In the genomic region with DNA sequence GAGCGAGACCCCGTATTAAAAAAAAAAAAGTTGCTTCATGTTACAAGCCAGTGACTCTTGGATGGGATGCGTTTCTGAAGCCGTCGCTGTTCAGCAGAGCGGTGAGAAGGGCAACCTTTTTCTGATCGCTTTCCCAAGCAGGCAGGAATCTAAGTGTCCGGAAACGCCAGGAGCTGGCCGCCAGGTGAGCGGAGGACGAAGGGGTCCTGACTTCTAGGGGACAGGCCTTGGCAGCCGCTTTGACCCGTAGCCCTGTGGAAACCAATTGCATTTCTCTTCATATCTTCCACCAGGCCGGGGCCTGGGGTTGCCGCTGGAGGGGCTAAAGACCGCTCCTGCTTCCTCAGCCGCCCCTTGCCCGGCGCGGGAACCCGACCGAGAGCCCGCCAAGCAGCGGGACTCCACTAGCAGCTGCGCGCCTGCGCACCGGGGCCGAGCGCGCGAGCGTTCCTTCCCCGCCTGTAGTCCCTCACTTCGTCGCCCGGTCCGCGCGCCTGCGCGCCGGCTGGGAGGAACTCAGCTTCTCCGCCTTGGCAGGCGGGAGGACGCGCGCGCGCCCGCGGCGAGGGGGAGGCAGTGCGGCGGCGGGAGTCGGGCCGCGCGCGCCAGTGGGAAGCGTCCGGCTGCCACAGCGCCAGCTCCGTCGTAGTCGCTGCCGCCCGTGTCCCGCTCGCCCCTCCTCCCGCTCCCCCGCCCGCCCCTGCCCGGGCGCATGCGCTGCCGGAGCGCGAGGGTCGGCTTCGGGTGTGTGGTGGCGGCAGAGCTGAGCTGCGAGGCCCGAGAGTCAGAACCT, we compare ENCODE assay signal across 8 cellular contexts. TPM values are rescaled to one million over a fixed set of nuclear protein-coding genes. Genes with fewer than 3 reads are reported as not detected.
A peak's percentile ranks its signal among the peaks of the same experiment; 100 is the strongest.
DNase-seq lines count a peak whose midpoint lies in the region; FAIRE-seq and TF ChIP-seq lines count a peak whose summit lies in the region.

A gene with protein sequence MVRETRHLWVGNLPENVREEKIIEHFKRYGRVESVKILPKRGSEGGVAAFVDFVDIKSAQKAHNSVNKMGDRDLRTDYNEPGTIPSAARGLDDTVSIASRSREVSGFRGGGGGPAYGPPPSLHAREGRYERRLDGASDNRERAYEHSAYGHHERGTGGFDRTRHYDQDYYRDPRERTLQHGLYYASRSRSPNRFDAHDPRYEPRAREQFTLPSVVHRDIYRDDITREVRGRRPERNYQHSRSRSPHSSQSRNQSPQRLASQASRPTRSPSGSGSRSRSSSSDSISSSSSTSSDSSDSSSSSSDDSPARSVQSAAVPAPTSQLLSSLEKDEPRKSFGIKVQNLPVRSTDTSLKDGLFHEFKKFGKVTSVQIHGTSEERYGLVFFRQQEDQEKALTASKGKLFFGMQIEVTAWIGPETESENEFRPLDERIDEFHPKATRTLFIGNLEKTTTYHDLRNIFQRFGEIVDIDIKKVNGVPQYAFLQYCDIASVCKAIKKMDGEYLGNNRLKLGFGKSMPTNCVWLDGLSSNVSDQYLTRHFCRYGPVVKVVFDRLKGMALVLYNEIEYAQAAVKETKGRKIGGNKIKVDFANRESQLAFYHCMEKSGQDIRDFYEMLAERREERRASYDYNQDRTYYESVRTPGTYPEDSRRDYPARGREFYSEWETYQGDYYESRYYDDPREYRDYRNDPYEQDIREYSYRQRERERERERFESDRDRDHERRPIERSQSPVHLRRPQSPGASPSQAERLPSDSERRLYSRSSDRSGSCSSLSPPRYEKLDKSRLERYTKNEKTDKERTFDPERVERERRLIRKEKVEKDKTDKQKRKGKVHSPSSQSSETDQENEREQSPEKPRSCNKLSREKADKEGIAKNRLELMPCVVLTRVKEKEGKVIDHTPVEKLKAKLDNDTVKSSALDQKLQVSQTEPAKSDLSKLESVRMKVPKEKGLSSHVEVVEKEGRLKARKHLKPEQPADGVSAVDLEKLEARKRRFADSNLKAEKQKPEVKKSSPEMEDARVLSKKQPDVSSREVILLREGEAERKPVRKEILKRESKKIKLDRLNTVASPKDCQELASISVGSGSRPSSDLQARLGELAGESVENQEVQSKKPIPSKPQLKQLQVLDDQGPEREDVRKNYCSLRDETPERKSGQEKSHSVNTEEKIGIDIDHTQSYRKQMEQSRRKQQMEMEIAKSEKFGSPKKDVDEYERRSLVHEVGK (N-terminal part only) (plus strand): TSS at position 608 of the 793 bp plus-strand sequence. CDS start 361 bp downstream, outside the sequence.

- intact Hi-C loops in activated naive CD4-positive, alpha-beta T cell treated with anti-CD3 and anti-CD28 coated beads for 36 hours (cut with micrococcal nuclease) = loop anchor here (1.0 kb wide), 2 partner anchors 12 to 117 kb away; no protein-coding TSS in a partner anchor

- H3K27me3 Mint-ChIP-seq in HFFc6 (ENCODE audit: insufficient read depth) = peaks cover 3% of the 10 kb centered on the region
- no peaks in the 10 kb centered on the region for H3K27me3 Mint-ChIP-seq in activated naive CD4-positive, alpha-beta T cell treated with anti-CD3 and anti-CD28 coated beads for 36 hours (ENCODE audit: low read depth)

- CTCF ChIA-PET in activated naive CD4-positive, alpha-beta T cell treated with anti-CD3 and anti-CD28 coated beads for 36 hours (lab: Charles Lee) = interaction anchor here (0.5 to 1.0 kb wide), 3 partner anchors 13 to 129 kb away, joined by 3 to 6 read pairs (median 3); no protein-coding TSS in a partner anchor

- H3K36me3 ChIP-seq in neutrophil = no peaks in the 10 kb centered on the region

- peak within 1 kb of the TSS; percentile 97 for H3K27ac Mint-ChIP-seq in HFFc6
- H3K27ac Mint-ChIP-seq in activated naive CD4-positive, alpha-beta T cell treated with anti-CD3 and anti-CD28 coated beads for 36 hours = peak within 1 kb of the TSS; percentile 97

- DNase-seq in GM04503 (ENCODE audit: low read depth) = peak; percentile 78
- peak; percentile 95 for DNase-seq in HFFc6
- DNase-seq in NB4 (ENCODE audit: low read depth) = peak; percentile 98
- peak; percentile 93 for DNase-seq in SK-N-DZ (ENCODE audit: low spot score)
- peak; percentile 97 for DNase-seq in activated naive CD4-positive, alpha-beta T cell treated with anti-CD3 and anti-CD28 coated beads for 36 hours
- DNase-seq in frontal cortex (ENCODE audit: low spot score in 2 of 2) = peak; percentile 88 to 94

- no peak for FAIRE-seq in frontal cortex (lab: Jason Lieb, UNC)

- H3K4me3 Mint-ChIP-seq in HFFc6 = peak within 1 kb of the TSS; percentile 94
- peak within 1 kb of the TSS; percentile 97 for H3K4me3 Mint-ChIP-seq in activated naive CD4-positive, alpha-beta T cell treated with anti-CD3 and anti-CD28 coated beads for 36 hours

- TF ChIP-seq POLR2A in NB4 (IDR thresholded peaks at IDR 0.05; ENCODE audit: extremely low read depth, insufficient read length) = peak; percentile 86

- H3K4me1 ChIP-seq in neutrophil (ENCODE audit: control insufficient read depth in 1 of 2, insufficient read depth in 1 of 2, low read depth in 1 of 2, low read length in 1 of 2) = peaks cover 41 to 43% of the 10 kb centered on the region in 2 experiments

- H3K27ac ChIP-seq in neutrophil = peak within 1 kb of the TSS; percentile 97

- TF ChIP-seq CTCF in HFFc6 (IDR thresholded peaks at IDR 0.05) (no peak; the same call in 1 of the 2 replicates), NB4 (IDR thresholded peaks at IDR 0.05; ENCODE audit: low read depth, low read length) (no peak), neutrophil (IDR thresholded peaks at IDR 0.05) (peak; percentile 81), subcutaneous adipose tissue (IDR thresholded peaks at IDR 0.05; ENCODE audit: low read depth) (no peak)

- no peaks in the 10 kb centered on the region for H3K27me3 ChIP-seq in neutrophil

- H3K4me3 ChIP-seq in NB4 (ENCODE audit: low read depth, low read length) = peak within 1 kb of the TSS; percentile 99
- peak within 1 kb of the TSS; percentile 86 to 95 for H3K4me3 ChIP-seq in neutrophil (ENCODE audit: low read depth in 1 of 2, low read length in 1 of 2)

- H3K9me3 Mint-ChIP-seq in HFFc6 = no peaks in the 10 kb centered on the region
- H3K9me3 Mint-ChIP-seq in activated naive CD4-positive, alpha-beta T cell treated with anti-CD3 and anti-CD28 coated beads for 36 hours = no peaks in the 10 kb centered on the region

- H3K9me3 ChIP-seq in neutrophil = no peaks in the 10 kb centered on the region

- H3K4me1 Mint-ChIP-seq in HFFc6 (ENCODE audit: low read depth) = peaks cover 39% of the 10 kb centered on the region
- peaks cover 44% of the 10 kb centered on the region for H3K4me1 Mint-ChIP-seq in activated naive CD4-positive, alpha-beta T cell treated with anti-CD3 and anti-CD28 coated beads for 36 hours (ENCODE audit: low read depth)

- H3K36me3 Mint-ChIP-seq in HFFc6 (ENCODE audit: low read depth) = peaks cover 7% of the 10 kb centered on the region; the same call in 1 of the 2 replicates
- H3K36me3 Mint-ChIP-seq in activated naive CD4-positive, alpha-beta T cell treated with anti-CD3 and anti-CD28 coated beads for 36 hours (ENCODE audit: low read depth) = peaks cover 1% of the 10 kb centered on the region

RNA-seq across cellular contexts. Expression of the gene that starts here (rescaled TPM):
- 10 to 100 TPM; 25.7 to 30.2 (median 27.6) TPM for total RNA-seq in HFFc6 (2021; fragmentation: NEBNext Ultra II Directional; extraction: Animal tissue kit (Norgen Biotek cat#: 25700))
- 3.6 and 5.6 TPM in 2 replicates for polyA plus RNA-seq in SK-N-DZ (2014; cell fraction: cytosol; rRNA removed)
- polyA plus RNA-seq in SK-N-DZ (2014; cell fraction: nucleus; rRNA removed) = 5.1 and 21.4 TPM in 2 replicates
- 10 to 100 TPM; 30.7 to 33.7 TPM for total RNA-seq in activated naive CD4-positive, alpha-beta T cell treated with anti-CD3 and anti-CD28 coated beads for 36 hours
- total RNA-seq in frontal cortex (58.3 TPM), subcutaneous adipose tissue (10 to 100 TPM; 44.0 to 83.3 (median 67.1) TPM)

Comparison
In these comparisons a context has a peak if more than half of its experiments do, and no peak if none do; other contexts are left out.
1. Peak in every context shown above with its lines: DNase-seq, H3K4me3 ChIP-seq and H3K27ac ChIP-seq.